ENCODE assay signal across 27 cellular contexts in genomic region chr3:41679412-41679811, GRCh38.
"Had no signal": no experiment of that assay in that cellular context is flagged by ENCODE, and none has a peak within 500 bp of the region (broad histone marks: within the 10 kb centered on the region; RNA-seq: fewer than 3 reads in every experiment).

No MANE protein-coding gene starts in this region.

- H3K36me3 ChIP-seq: cardiac muscle cell, gastrocnemius medialis, left ventricle myocardium inferior, neutrophil, right lobe of liver, stomach, thyroid gland, upper lobe of left lung had no signal

- H3K4me1 ChIP-seq: gastrocnemius medialis had no signal

- H3K27me3 ChIP-seq: cardiac muscle cell, gastrocnemius medialis, neutrophil, right lobe of liver, stomach, thyroid gland, upper lobe of left lung had no signal

- DNase-seq: activated CD4-positive, alpha-beta memory T cell treated with anti-CD3 and anti-CD28 coated beads, Interleukin-2, amount 10 ng/mL, durations not matched to agents 7 days and 5 days; activated CD4-positive, alpha-beta T cell treated with anti-CD3 and anti-CD28 coated beads for 1 hour; activated CD4-positive, alpha-beta T cell treated with anti-CD3 and anti-CD28 coated beads, Interleukin-2, amount 10 ng/mL, durations not matched to agents 7 days and 5 days; activated CD8-positive, alpha-beta memory T cell treated with anti-CD3 and anti-CD28 coated beads, Interleukin-2, amount 50 U/mL, for 48 hours; activated gamma-delta T cell treated with Interleukin-2 at 50 U/mL for 16 hours; activated naive CD4-positive, alpha-beta T cell treated with anti-CD3 and anti-CD28 coated beads, Interleukin-2, amount 50 U/mL, for 16 hours; activated T-cell treated with anti-CD3 and anti-CD28 coated beads, Interleukin-2, amount 50 U/mL, for 24 hours; cortex of kidney; gastrocnemius medialis; glutamatergic neuron; islet precursor cell; left ventricle myocardium inferior; naive B cell; nephron progenitor cell; right lobe of liver; small intestine; stimulated activated CD4-positive, alpha-beta T cell treated with anti-CD3 and anti-CD28 coated beads, Interleukin-1b, Interleukin-23, amount 100 ng/mL, for 48 hours; stimulated activated naive B cell treated with anti-CD40 and anti-IgM and Interleukin-4, amounts not matched to agents 10 μg/mL and 1 μg/mL and 100 μg/mL, for 72 hours; stomach; T-helper 17 cell; T1000; thyroid gland; upper lobe of left lung had no signal

- H3K4me3 ChIP-seq: cardiac muscle cell, gastrocnemius medialis, left ventricle myocardium inferior, lung, right lobe of liver, stomach, thyroid gland had no signal

- ATAC-seq: esophagus mucosa; gastrocnemius medialis; right lobe of liver; stimulated activated naive B cell treated with anti-CD40 and anti-IgM and Interleukin-4, amounts not matched to agents 10 μg/mL and 1 μg/mL and 100 μg/mL, for 72 hours; T-helper 17 cell had no signal

- H3K9me3 ChIP-seq: gastrocnemius medialis, left ventricle myocardium inferior, neutrophil, right lobe of liver, stomach, thyroid gland, upper lobe of left lung had no signal

- H3K27ac ChIP-seq: cardiac muscle cell, gastrocnemius medialis, left ventricle myocardium inferior, neutrophil, right lobe of liver, stomach, thyroid gland, upper lobe of left lung had no signal
